ENCODE assay signal across 22 cellular contexts in genomic region chr4:170230242-170230641, GRCh38.
DNase-seq lines count a peak whose midpoint lies in the region; ATAC-seq and TF ChIP-seq lines count a peak whose summit lies in the region.
"Had no signal": no experiment of that assay in that cellular context is flagged by ENCODE, and none has a peak within 500 bp of the region (broad histone marks: within the 10 kb centered on the region; RNA-seq: fewer than 3 reads in every experiment).

No MANE protein-coding gene starts in this region.

- H3K9me3 ChIP-seq in MM.1S (replicated peaks; ENCODE audit: insufficient read depth, low read length) (no peaks in the 10 kb centered on the region), endodermal cell (ENCODE audit: control insufficient read depth, low read length) (no peaks in the 10 kb centered on the region)
- H3K9me3 ChIP-seq: A549; BLaER1 treated with 17β-estradiol and CSF1 and Interleukin-3, amounts not matched to agents 10 nM and 100 nM had no signal

- H3K27ac ChIP-seq in MM.1S (ENCODE audit: low read length) (peak overlapping the region; percentile 80; the same call in 1 of the 2 replicates), endodermal cell (ENCODE audit: low read depth, low read length) (no peak overlapping the region), mesendoderm (ENCODE audit: low read depth, low read length) (no peak overlapping the region)
- H3K27ac ChIP-seq: 22Rv1; A549; BLaER1 treated with 17β-estradiol and CSF1 and Interleukin-3, amounts not matched to agents 10 nM and 100 nM; C4-2B had no signal

- TF ChIP-seq CTCF in MM.1S (IDR thresholded peaks at IDR 0.05; ENCODE audit: low read length): no peak
- no peak for TF ChIP-seq CTCF in endodermal cell (conservative IDR thresholded peaks at IDR 0.05)
- TF ChIP-seq CTCF in activated CD8-positive, alpha-beta T cell treated with anti-CD3 and anti-CD28 coated beads for 36 hours (IDR thresholded peaks at IDR 0.05): no peak

- H3K4me3 ChIP-seq in MM.1S (ENCODE audit: low read length) (no peak overlapping the region), endodermal cell (ENCODE audit: low read length) (peak overlapping the region; percentile 79), mesendoderm (ENCODE audit: low read length) (no peak overlapping the region)
- H3K4me3 ChIP-seq: A549; BLaER1 treated with 17β-estradiol and CSF1 and Interleukin-3, amounts not matched to agents 10 nM and 100 nM; GM12878 had no signal

- no peak overlapping the region for H4K5ac ChIP-seq in mesendoderm (ENCODE audit: low read length)

- WGBS in endodermal cell (ENCODE audit: insufficient coverage in 1 of 2, insufficient read length in 1 of 2), 2 experiments: 78 to 93% methylated on average over 3 to 5 of the region's 5 CpGs
- WGBS in mesendoderm (ENCODE audit: extremely low coverage, insufficient coverage, low lambda C conversion rate): no CpG with 5 or more reads among the region's 5 CpGs

- H3K27me3 Mint-ChIP-seq in endodermal cell (ENCODE audit: insufficient read depth): no peaks in the 10 kb centered on the region
- no peaks in the 10 kb centered on the region for H3K27me3 Mint-ChIP-seq in activated CD8-positive, alpha-beta T cell treated with anti-CD3 and anti-CD28 coated beads for 36 hours
- H3K27me3 Mint-ChIP-seq: B cell; CD4-positive, alpha-beta T cell had no signal

- no peak overlapping the region for H2BK120ac ChIP-seq in mesendoderm (ENCODE audit: low read depth, low read length)

- H3K36me3 ChIP-seq in MM.1S (replicated peaks; ENCODE audit: insufficient read depth, low read length) (no peaks in the 10 kb centered on the region), endodermal cell (ENCODE audit: control insufficient read depth, insufficient read depth, low read length) (peaks cover 17% of the 10 kb centered on the region), mesendoderm (ENCODE audit: control insufficient read depth, insufficient read depth, low read length) (no peaks in the 10 kb centered on the region)
- H3K36me3 ChIP-seq: BLaER1 treated with 17β-estradiol and CSF1 and Interleukin-3, amounts not matched to agents 10 nM and 100 nM had no signal

- no peak for ATAC-seq in GM18873 (IDR thresholded peaks at IDR 0.05; ENCODE audit: low FRiP score, unreplicated experiment)
- no peak for ATAC-seq in activated CD8-positive, alpha-beta T cell treated with anti-CD3 and anti-CD28 coated beads for 36 hours
- ATAC-seq: A549, GM12878 had no signal

- H3K56ac ChIP-seq in mesendoderm (ENCODE audit: low read length): no peak overlapping the region

- H3K27me3 ChIP-seq in MM.1S (replicated peaks; ENCODE audit: insufficient read depth, low read length) (no peaks in the 10 kb centered on the region), endodermal cell (ENCODE audit: control insufficient read depth, insufficient read depth, low read length, poor library complexity, severe bottlenecking) (no peaks in the 10 kb centered on the region), mesendoderm (ENCODE audit: insufficient read depth, low read length, poor library complexity) (no peaks in the 10 kb centered on the region)
- H3K27me3 ChIP-seq: BLaER1 treated with 17β-estradiol and CSF1 and Interleukin-3, amounts not matched to agents 10 nM and 100 nM had no signal

- intact Hi-C loops in activated CD8-positive, alpha-beta T cell treated with anti-CD3 and anti-CD28 coated beads for 36 hours (cut with micrococcal nuclease): loop anchor here (10.0 kb wide), 1 partner anchor 95 kb away; no protein-coding TSS in a partner anchor

- peaks cover 38% of the 10 kb centered on the region for H3K4me1 Mint-ChIP-seq in endodermal cell
- no peaks in the 10 kb centered on the region for H3K4me1 Mint-ChIP-seq in activated CD8-positive, alpha-beta T cell treated with anti-CD3 and anti-CD28 coated beads for 36 hours (ENCODE audit: low read depth)
- H3K4me1 Mint-ChIP-seq: CD8-positive, alpha-beta memory T cell had no signal

- peaks cover 2% of the 10 kb centered on the region for H3K36me3 Mint-ChIP-seq in endodermal cell (ENCODE audit: low read depth)
- no peaks in the 10 kb centered on the region for H3K36me3 Mint-ChIP-seq in activated CD8-positive, alpha-beta T cell treated with anti-CD3 and anti-CD28 coated beads for 36 hours (ENCODE audit: low read depth)
- H3K36me3 Mint-ChIP-seq: CD8-positive, alpha-beta memory T cell had no signal

- H2BK15ac ChIP-seq in mesendoderm (replicated peaks; ENCODE audit: low read depth): no peak overlapping the region

- no peaks in the 10 kb centered on the region for H3K79me2 ChIP-seq in MM.1S (ENCODE audit: low read length)
- no peaks in the 10 kb centered on the region for H3K79me2 ChIP-seq in mesendoderm (ENCODE audit: control insufficient read depth, insufficient read depth, low read length)

- H3K79me1 ChIP-seq in mesendoderm (ENCODE audit: low read length): no peaks in the 10 kb centered on the region

- POLR2A ChIA-PET in activated CD8-positive, alpha-beta T cell treated with anti-CD3 and anti-CD28 coated beads for 36 hours (lab: Charles Lee): no interaction called here

- H2AK5ac ChIP-seq in mesendoderm (ENCODE audit: low read length): no peak overlapping the region

- H3K27ac Mint-ChIP-seq in endodermal cell: peak overlapping the region; percentile 48
- H3K27ac Mint-ChIP-seq in activated CD8-positive, alpha-beta T cell treated with anti-CD3 and anti-CD28 coated beads for 36 hours: no peak overlapping the region
- H3K27ac Mint-ChIP-seq: B cell; CD4-positive, alpha-beta T cell; CD8-positive, alpha-beta memory T cell had no signal

- no peak overlapping the region for H3K4me3 Mint-ChIP-seq in endodermal cell
- H3K4me3 Mint-ChIP-seq in activated CD8-positive, alpha-beta T cell treated with anti-CD3 and anti-CD28 coated beads for 36 hours: no peak overlapping the region
- H3K4me3 Mint-ChIP-seq: B cell; CD4-positive, alpha-beta T cell; CD8-positive, alpha-beta memory T cell had no signal

- peak overlapping the region; percentile 57 for H3K4me2 ChIP-seq in MM.1S (ENCODE audit: low read depth, low read length)
- no peak overlapping the region for H3K4me2 ChIP-seq in mesendoderm (ENCODE audit: low read length)
- H3K4me2 ChIP-seq: A549 had no signal

- peaks cover 16% of the 10 kb centered on the region for H3F3A ChIP-seq in MM.1S (ENCODE audit: insufficient read depth, low read length)

- peaks cover 3% of the 10 kb centered on the region for H3K9me3 Mint-ChIP-seq in endodermal cell
- H3K9me3 Mint-ChIP-seq in activated CD8-positive, alpha-beta T cell treated with anti-CD3 and anti-CD28 coated beads for 36 hours: no peaks in the 10 kb centered on the region
- H3K9me3 Mint-ChIP-seq: CD4-positive, alpha-beta T cell had no signal

- DNase-seq in MM.1S (no peak), endodermal cell (no peak), mesendoderm (no peak)
- no peak for DNase-seq in activated CD8-positive, alpha-beta T cell treated with anti-CD3 and anti-CD28 coated beads for 36 hours
- DNase-seq: AML-193; CD4-positive, alpha-beta T cell; CD8-positive, alpha-beta memory T cell; COR-L47; DMS 273 treated with DMSO at 0.1 percent for 48 hours; DMS153; DMS53; DMS79; DND-41; EL; GDM1 had no signal

- CTCF ChIA-PET in activated CD8-positive, alpha-beta T cell treated with anti-CD3 and anti-CD28 coated beads for 36 hours (lab: Charles Lee): no interaction called here

- no peak overlapping the region for H3K23ac ChIP-seq in mesendoderm (ENCODE audit: low read length)

- H3K9ac ChIP-seq in MM.1S (ENCODE audit: low read length): no peak overlapping the region
- peak overlapping the region; percentile 48 for H3K9ac ChIP-seq in endodermal cell (ENCODE audit: extremely low read depth, low read length, poor library complexity, severe bottlenecking)
- no peak overlapping the region for H3K9ac ChIP-seq in mesendoderm (ENCODE audit: low read length)
- H3K9ac ChIP-seq: BLaER1 treated with 17β-estradiol and CSF1 and Interleukin-3, amounts not matched to agents 10 nM and 100 nM had no signal

- H3K4ac ChIP-seq in mesendoderm (ENCODE audit: low read depth, low read length): no peak overlapping the region

- H4K8ac ChIP-seq in mesendoderm (ENCODE audit: low read depth, low read length): no peak overlapping the region

- H3K9me2 ChIP-seq in MM.1S (replicated peaks; ENCODE audit: insufficient read depth, low read length): no peaks in the 10 kb centered on the region

- no peak overlapping the region for H2BK5ac ChIP-seq in mesendoderm (ENCODE audit: low read length)

- H2AFZ ChIP-seq in MM.1S (ENCODE audit: low read length): no peak overlapping the region

- H4K20me1 ChIP-seq in MM.1S (ENCODE audit: insufficient read depth, low read length): no peaks in the 10 kb centered on the region
- H4K20me1 ChIP-seq: BLaER1 treated with 17β-estradiol and CSF1 and Interleukin-3, amounts not matched to agents 10 nM and 100 nM had no signal

- peak overlapping the region; percentile 51 for H3K18ac ChIP-seq in mesendoderm (ENCODE audit: low read length)

- peaks cover 41% of the 10 kb centered on the region for H3K4me1 ChIP-seq in MM.1S (ENCODE audit: low read length)
- H3K4me1 ChIP-seq in endodermal cell (ENCODE audit: control insufficient read depth, insufficient read depth, low read length): peaks cover 7% of the 10 kb centered on the region
- no peaks in the 10 kb centered on the region for H3K4me1 ChIP-seq in mesendoderm (ENCODE audit: control insufficient read depth, low read depth, low read length)
- H3K4me1 ChIP-seq: A549 had no signal
